In the genomic region with DNA sequence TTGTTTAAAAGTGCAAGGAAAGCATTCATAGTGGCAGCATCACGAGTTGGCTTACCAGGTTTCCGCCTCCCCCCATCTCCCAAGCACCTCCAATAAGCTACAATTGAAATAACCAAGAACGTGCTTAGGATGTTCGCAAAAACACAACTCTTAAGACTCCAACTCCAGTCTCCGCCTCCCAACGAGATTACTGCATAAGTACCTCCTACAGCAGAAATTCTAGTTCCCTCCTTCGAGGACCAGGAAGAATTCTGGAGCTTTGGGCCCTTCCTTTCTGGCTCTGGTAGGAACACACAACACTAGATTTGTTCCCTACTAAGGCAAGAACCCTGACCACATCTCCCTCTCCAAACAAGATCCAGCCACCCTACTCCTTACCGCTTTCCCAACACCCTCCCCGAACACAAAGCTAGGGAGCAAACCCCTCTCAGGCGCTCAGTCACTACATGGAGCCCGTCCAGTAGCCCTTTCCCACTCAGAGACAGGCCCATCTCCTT, we compare ENCODE assay signal across 8 cellular contexts. TPM values are rescaled to one million over a fixed set of nuclear protein-coding genes. Genes with fewer than 3 reads are reported as not detected.
DNase-seq lines count a peak whose midpoint lies in the region; ATAC-seq and TF ChIP-seq lines count a peak whose summit lies in the region.

No MANE protein-coding gene starts in this region.

- TF ChIP-seq CTCF in OCI-LY3 (IDR thresholded peaks at IDR 0.05; ENCODE audit: low read depth, low read length) (no peak), cardiac muscle cell (IDR thresholded peaks at IDR 0.05; ENCODE audit: low read depth, low read length) (no peak), psoas muscle (IDR thresholded peaks at IDR 0.05) (no peak)

- peak overlapping the region; percentile 89 for H3K9ac ChIP-seq in OCI-LY3 (ENCODE audit: low read length)

- no peaks in the 10 kb centered on the region for H3K27me3 ChIP-seq in OCI-LY3 (ENCODE audit: low read depth, low read length)
- H3K27me3 ChIP-seq in cardiac muscle cell: no peaks in the 10 kb centered on the region
- H3K27me3 ChIP-seq in psoas muscle (ENCODE audit: insufficient read depth in 3 of 3, low read length in 2 of 3): no peaks in the 10 kb centered on the region

- peaks cover 13 to 15% of the 10 kb centered on the region in 2 donors for H3K36me3 Mint-ChIP-seq in activated naive CD4-positive, alpha-beta T cell treated with anti-CD3 and anti-CD28 coated beads, Interleukin-2, amount 50 U/mL, for 72 hours

- H4K20me1 ChIP-seq in OCI-LY3 (ENCODE audit: insufficient read depth, low read length): peaks cover 12% of the 10 kb centered on the region

- H3K4me1 ChIP-seq in OCI-LY3 (ENCODE audit: low read length) (peaks cover 46% of the 10 kb centered on the region), cardiac muscle cell (ENCODE audit: low read depth) (peaks cover 7% of the 10 kb centered on the region), psoas muscle (peaks cover 54% of the 10 kb centered on the region)

- WGBS in psoas muscle, 3 donors: 2 to 4% (median 3%) methylated on average over 11 of the region's 11 CpGs

- DNase-seq in Right ventricle myocardium inferior (ENCODE audit: missing footprints): no peak
- DNase-seq in cardiac septum (ENCODE audit: low spot score): no peak
- peak in 1 of 2 donors; percentile 17 for DNase-seq in activated naive CD4-positive, alpha-beta T cell treated with anti-CD3 and anti-CD28 coated beads, Interleukin-2, amount 50 U/mL, for 72 hours (ENCODE audit: low spot score in 2 of 2)
- peak; percentile 67 to 94 for DNase-seq in cardiac muscle cell (ENCODE audit: low read depth in 1 of 2, low spot score in 1 of 2)
- no peak for DNase-seq in psoas muscle
- DNase-seq in hepatic stellate cell (ENCODE audit: low spot score): no peak
- DNase-seq in 8988T: no peak

- intact Hi-C loops in Right ventricle myocardium inferior (cut with DNase I): loop anchor here (2.0 to 10.0 kb wide), 4 partner anchors 47 to 490 kb away; partner anchors contain the start of genes KLF11 and YWHAQ
- intact Hi-C loops in cardiac septum (cut with DNase I): loop anchor here (1.0 to 5.0 kb wide), 7 partner anchors 52 to 487 kb away; partner anchors contain the start of genes IAH1, KLF11 and YWHAQ
- intact Hi-C loops in psoas muscle (cut with DNase I): loop anchor here (2.0 to 5.0 kb wide), 3 partner anchors 72 to 202 kb away; no protein-coding TSS in a partner anchor

- no peaks in the 10 kb centered on the region for H3K9me3 ChIP-seq in OCI-LY3 (ENCODE audit: insufficient read depth, low read length)
- H3K9me3 ChIP-seq in cardiac muscle cell (ENCODE audit: low read depth): no peaks in the 10 kb centered on the region
- H3K9me3 ChIP-seq in psoas muscle: no peaks in the 10 kb centered on the region

- no peaks in the 10 kb centered on the region for H3K9me3 Mint-ChIP-seq in activated naive CD4-positive, alpha-beta T cell treated with anti-CD3 and anti-CD28 coated beads, Interleukin-2, amount 50 U/mL, for 72 hours

- H2AFZ ChIP-seq in OCI-LY3 (ENCODE audit: low read depth, low read length): no peak overlapping the region

- peak overlapping the region; percentile 96 to 98 for H3K27ac Mint-ChIP-seq in activated naive CD4-positive, alpha-beta T cell treated with anti-CD3 and anti-CD28 coated beads, Interleukin-2, amount 50 U/mL, for 72 hours

- peaks cover 56% of the 10 kb centered on the region for H3K79me2 ChIP-seq in OCI-LY3 (ENCODE audit: low read length)

- ATAC-seq in Right ventricle myocardium inferior (peak; percentile 1), psoas muscle (no peak)
- ATAC-seq in activated naive CD4-positive, alpha-beta T cell treated with anti-CD3 and anti-CD28 coated beads, Interleukin-2, amount 50 U/mL, for 72 hours: no peak

- H3K4me2 ChIP-seq in OCI-LY3 (ENCODE audit: low read length): peak overlapping the region; percentile 83

- H3K4me3 ChIP-seq in OCI-LY3 (ENCODE audit: low read length) (peak overlapping the region; percentile 97), cardiac muscle cell (peak overlapping the region; percentile 65), psoas muscle (peak overlapping the region; percentile 93)

- H3K36me3 ChIP-seq in OCI-LY3 (replicated peaks; ENCODE audit: low read depth, low read length) (no peaks in the 10 kb centered on the region), cardiac muscle cell (no peaks in the 10 kb centered on the region), psoas muscle (ENCODE audit: insufficient read depth in 1 of 2, low read depth in 1 of 2) (no peaks in the 10 kb centered on the region)

- peak overlapping the region; percentile 73 for H3K27ac ChIP-seq in OCI-LY3 (ENCODE audit: low read length)
- H3K27ac ChIP-seq in cardiac muscle cell: peak overlapping the region; percentile 96
- H3K27ac ChIP-seq in psoas muscle: peak overlapping the region; percentile 96

RNA-seq across cellular contexts. Expression of gene ADAM17, which starts 0.7 kb away (rescaled TPM):
- total RNA-seq in Right ventricle myocardium inferior (13.5 TPM), cardiac septum (18.9 TPM), cardiac muscle cell (29.3 and 32.0 TPM in 2 replicates), psoas muscle (10 to 100 TPM; 12.9 to 36.3 (median 16.1) TPM)
- 10 to 100 TPM; 14.4 to 36.5 TPM for total RNA-seq in activated naive CD4-positive, alpha-beta T cell treated with anti-CD3 and anti-CD28 coated beads, Interleukin-2, amount 50 U/mL, for 72 hours
- polyA plus RNA-seq in cardiac muscle cell (23.9 and 38.0 TPM in 2 replicates), psoas muscle (10 to 100 TPM in 2 of 3 donors, 1 to 10 TPM in 1; 7.4 to 18.2 (median 15.4) TPM)

Comparison
In these comparisons a context has a peak if more than half of its experiments do, and no peak if none do; other contexts are left out.
1. DNase-seq: peak in cardiac muscle cell (2 of 2); none in Right ventricle myocardium inferior (single experiment), cardiac septum (single experiment), psoas muscle (0 of 2), hepatic stellate cell (single experiment) and 8988T (single experiment).
2. Peak in every context shown above with its lines, with median percentiles within 50 percentile points of each other: H3K27ac ChIP-seq and H3K4me3 ChIP-seq.